In the genomic region with DNA sequence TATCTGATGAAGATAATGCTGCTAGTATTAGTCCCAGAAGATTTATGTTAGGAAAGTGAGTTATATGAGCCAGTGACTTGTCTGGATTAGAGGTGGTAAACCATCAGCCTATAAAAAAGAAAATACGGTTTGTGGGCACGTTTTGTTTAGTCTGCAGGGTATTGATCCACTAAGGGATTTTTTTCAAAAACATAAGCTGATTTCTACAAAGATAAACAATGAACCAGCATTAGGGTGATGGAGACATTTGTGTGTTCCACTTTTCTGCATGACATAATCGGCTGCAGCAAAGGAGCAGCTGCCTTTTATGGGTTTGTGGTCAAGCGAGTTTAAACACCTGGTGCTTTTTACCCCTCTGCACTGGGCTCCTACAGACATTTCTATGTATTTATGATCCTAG, we compare ENCODE assay signal across 12 cellular contexts.
DNase-seq lines count a peak whose midpoint lies in the region; ATAC-seq and TF ChIP-seq lines count a peak whose summit lies in the region.
"Had no signal": no experiment of that assay in that cellular context is flagged by ENCODE, and none has a peak within 500 bp of the region (broad histone marks: within the 10 kb centered on the region; RNA-seq: fewer than 3 reads in every experiment).

No MANE protein-coding gene starts in this region.

- peak; percentile 47 for DNase-seq in DMS79 (lab: John Stamatoyannopoulos, UW)
- peak; percentile 99 for DNase-seq in NCI-H146 (lab: John Stamatoyannopoulos, UW)
- peak; percentile 99 for DNase-seq in NCI-H748 (lab: John Stamatoyannopoulos, UW; ENCODE audit: unreplicated experiment)
- DNase-seq in kidney epithelial cell (ENCODE audit: low read depth): peak; percentile 1
- DNase-seq in NCI-H1436 treated with DMSO at 0.1 percent for 48 hours (lab: John Stamatoyannopoulos, UW): no peak
- no peak for DNase-seq in naive thymus-derived CD4-positive, alpha-beta T cell
- DNase-seq: gastrocnemius medialis, PC-9 had no signal

- H3K27me3 Mint-ChIP-seq in naive thymus-derived CD4-positive, alpha-beta T cell: no peaks in the 10 kb centered on the region

- intact Hi-C loops in naive thymus-derived CD4-positive, alpha-beta T cell (cut with micrococcal nuclease): no loop called here

- no peak overlapping the region for H3K4me3 ChIP-seq in kidney epithelial cell (ENCODE audit: low read depth, low read length)
- no peak overlapping the region for H3K4me3 ChIP-seq in naive thymus-derived CD4-positive, alpha-beta T cell (ENCODE audit: low read length)
- H3K4me3 ChIP-seq: gastrocnemius medialis, PC-9, prostate gland, thoracic aorta had no signal

- H3K9me3 ChIP-seq in naive thymus-derived CD4-positive, alpha-beta T cell (ENCODE audit: control insufficient read depth in 2 of 3, low read length in 3 of 3): no peaks in the 10 kb centered on the region
- H3K9me3 ChIP-seq: gastrocnemius medialis, prostate gland, thoracic aorta had no signal

- no peak overlapping the region for H3K4me3 Mint-ChIP-seq in naive thymus-derived CD4-positive, alpha-beta T cell

- H3K27ac Mint-ChIP-seq in naive thymus-derived CD4-positive, alpha-beta T cell: no peak overlapping the region

- H3K9me3 Mint-ChIP-seq in naive thymus-derived CD4-positive, alpha-beta T cell: peaks cover 0 to 3% (median 0%) of the 10 kb centered on the region in 11 donors

- H3K36me3 Mint-ChIP-seq in naive thymus-derived CD4-positive, alpha-beta T cell: no peaks in the 10 kb centered on the region

- CTCF ChIA-PET in naive thymus-derived CD4-positive, alpha-beta T cell (lab: Charles Lee): no interaction called here

- TF ChIP-seq CTCF in kidney epithelial cell (IDR thresholded peaks at IDR 0.05; ENCODE audit: insufficient read depth, low read length, poor library complexity, severe bottlenecking): no peak

- no peaks in the 10 kb centered on the region for H3K36me3 ChIP-seq in kidney epithelial cell (ENCODE audit: control insufficient read depth, insufficient read depth, low read length)
- H3K36me3 ChIP-seq in naive thymus-derived CD4-positive, alpha-beta T cell (ENCODE audit: control insufficient read depth in 2 of 3, insufficient read depth in 3 of 3, low read length in 3 of 3): no peaks in the 10 kb centered on the region
- H3K36me3 ChIP-seq: gastrocnemius medialis, prostate gland, thoracic aorta had no signal

- no peak for ATAC-seq in GM19455 (IDR thresholded peaks at IDR 0.05; ENCODE audit: unreplicated experiment)
- no peak for ATAC-seq in GM19463 (IDR thresholded peaks at IDR 0.05; ENCODE audit: unreplicated experiment)
- no peak for ATAC-seq in naive thymus-derived CD4-positive, alpha-beta T cell
- ATAC-seq: gastrocnemius medialis had no signal

- H3K4me1 ChIP-seq in naive thymus-derived CD4-positive, alpha-beta T cell (ENCODE audit: control insufficient read depth in 2 of 2, insufficient read depth in 2 of 2, low read length in 2 of 2): no peaks in the 10 kb centered on the region
- H3K4me1 ChIP-seq: gastrocnemius medialis, prostate gland had no signal

- no peaks in the 10 kb centered on the region for H3K27me3 ChIP-seq in kidney epithelial cell (ENCODE audit: control insufficient read depth, insufficient read depth, low read length)
- no peaks in the 10 kb centered on the region for H3K27me3 ChIP-seq in naive thymus-derived CD4-positive, alpha-beta T cell (ENCODE audit: control insufficient read depth in 2 of 2, insufficient read depth in 2 of 2, low read length in 2 of 2)
- H3K27me3 ChIP-seq: gastrocnemius medialis had no signal

- POLR2A ChIA-PET in naive thymus-derived CD4-positive, alpha-beta T cell (lab: Charles Lee): no interaction called here

- H3K27ac ChIP-seq in naive thymus-derived CD4-positive, alpha-beta T cell (ENCODE audit: low read depth, low read length): no peak overlapping the region
- H3K27ac ChIP-seq: gastrocnemius medialis, PC-9, prostate gland, thoracic aorta had no signal

- no peaks in the 10 kb centered on the region for H3K4me1 Mint-ChIP-seq in naive thymus-derived CD4-positive, alpha-beta T cell

Comparison
In these comparisons a context has a peak if more than half of its experiments do, and no peak if none do; other contexts are left out.
1. DNase-seq: peak in DMS79 (single experiment), NCI-H146 (single experiment), NCI-H748 (single experiment) and kidney epithelial cell (single experiment); none in NCI-H1436 treated with DMSO at 0.1 percent for 48 hours (single experiment) and naive thymus-derived CD4-positive, alpha-beta T cell (0 of 9).